ENCODE assay signal across 1 cellular context in the genomic region with DNA sequence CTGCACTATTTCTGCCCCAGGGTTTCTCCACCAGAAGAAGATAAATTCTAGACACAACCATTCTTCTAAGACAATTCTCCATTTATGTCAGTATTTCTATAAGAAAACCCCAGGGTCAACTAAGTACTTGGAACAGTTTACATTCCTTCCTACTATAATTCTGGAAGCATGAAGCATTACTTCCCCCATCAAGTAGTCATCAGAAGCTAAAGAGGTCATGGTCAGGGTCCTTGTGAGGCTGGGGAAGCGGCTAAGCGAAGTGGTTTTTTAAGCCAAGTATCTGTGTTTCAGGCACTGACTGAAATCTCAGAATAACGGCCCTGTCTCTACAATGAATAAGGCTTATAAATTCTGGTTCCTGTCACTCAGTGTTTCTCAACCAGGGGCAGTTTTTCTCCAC.
TF ChIP-seq lines count a peak whose summit lies in the region.

No MANE protein-coding gene starts in this region.

TF ChIP-seq in IMR-90, 13 proteins besides CTCF, POLR2A, EP300 and RAD21 (continued from another document):
- TF ChIP-seq ELK1 (IDR thresholded peaks at IDR 0.05; ENCODE audit: borderline replicate concordance, low read depth, low read length) (no peak), MXI1 (IDR thresholded peaks at IDR 0.05; ENCODE audit: borderline replicate concordance, low read depth, low read length) (no peak), RCOR1 (IDR thresholded peaks at IDR 0.05; ENCODE audit: insufficient replicate concordance, low read length) (no peak), CEBPB (IDR thresholded peaks at IDR 0.05; ENCODE audit: low read depth, low read length) (no peak), FOS (IDR thresholded peaks at IDR 0.05; ENCODE audit: low read depth, low read length) (no peak), RFX5 (IDR thresholded peaks at IDR 0.05; ENCODE audit: low read depth, low read length) (no peak), BHLHE40 (IDR thresholded peaks at IDR 0.05; ENCODE audit: low read depth, low read length) (no peak), MAFK (IDR thresholded peaks at IDR 0.05; ENCODE audit: low read depth, low read length) (no peak), NFE2L2 (IDR thresholded peaks at IDR 0.05; ENCODE audit: low read depth, low read length) (no peak)
- TF ChIP-seq, protein P1, sequence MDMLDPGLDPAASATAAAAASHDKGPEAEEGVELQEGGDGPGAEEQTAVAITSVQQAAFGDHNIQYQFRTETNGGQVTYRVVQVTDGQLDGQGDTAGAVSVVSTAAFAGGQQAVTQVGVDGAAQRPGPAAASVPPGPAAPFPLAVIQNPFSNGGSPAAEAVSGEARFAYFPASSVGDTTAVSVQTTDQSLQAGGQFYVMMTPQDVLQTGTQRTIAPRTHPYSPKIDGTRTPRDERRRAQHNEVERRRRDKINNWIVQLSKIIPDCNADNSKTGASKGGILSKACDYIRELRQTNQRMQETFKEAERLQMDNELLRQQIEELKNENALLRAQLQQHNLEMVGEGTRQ (IDR thresholded peaks at IDR 0.05; ENCODE audit: low read depth, low read length), result no peak
